Comparison of ENCODE assay signal across 9 cellular contexts in the genomic region with DNA sequence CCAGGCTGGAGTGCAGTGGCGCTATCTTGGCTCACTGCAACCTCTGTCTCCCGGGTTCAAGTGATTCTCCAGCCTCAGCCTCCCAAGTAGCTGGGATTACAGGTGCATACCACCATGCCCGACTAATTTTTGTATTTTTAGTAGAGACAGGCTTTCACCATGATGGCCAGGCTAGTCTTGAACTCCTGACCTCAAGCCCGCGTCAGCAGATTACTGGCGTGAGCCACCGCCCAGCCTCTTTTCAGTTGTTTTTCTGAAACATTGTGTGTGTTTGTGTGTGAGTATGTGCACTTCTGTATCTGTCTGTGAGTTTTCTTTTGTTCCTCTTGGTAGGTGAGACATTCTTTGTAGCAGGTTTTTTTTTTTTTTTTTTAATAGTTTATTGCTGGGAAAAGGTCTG. TPM values are rescaled to one million over a fixed set of nuclear protein-coding genes. Genes with fewer than 3 reads are reported as not detected.
A peak's percentile ranks its signal among the peaks of the same experiment; 100 is the strongest.
DNase-seq lines count a peak whose midpoint lies in the region; ATAC-seq, FAIRE-seq and TF ChIP-seq lines count a peak whose summit lies in the region.
"Not testable (repeated sequence)": the region's sequence is repeated elsewhere in the genome, so short reads cannot be mapped to it uniquely, and the experiment has no call there.
"Had no signal": no experiment of that assay in that cellular context is flagged by ENCODE, and none has a peak within 500 bp of the region (broad histone marks: within the 10 kb centered on the region; RNA-seq: fewer than 3 reads in every experiment).

No MANE protein-coding gene starts in this region.

- H3K27me3 ChIP-seq in CD4-positive, alpha-beta memory T cell (ENCODE audit: insufficient read depth, low read length); OCI-LY1 (ENCODE audit: insufficient read depth, low read length); K562 (ENCODE audit: control insufficient read depth in 2 of 2, insufficient read depth in 2 of 2, low read length in 2 of 2): not testable (repeated sequence)

- ATAC-seq in K562: 0 out of 3 replicates have a peak, but pooled peaks have one; percentile 26
- ATAC-seq in memory B cell (ENCODE audit: low read depth): not testable (repeated sequence)

- not testable (repeated sequence) for H3K9ac ChIP-seq in OCI-LY1 (ENCODE audit: low read length); K562 (ENCODE audit: insufficient read depth in 1 of 2, low read depth in 2 of 2, low read length in 2 of 2)

- not testable (repeated sequence) for H3K9me2 ChIP-seq in OCI-LY1 (ENCODE audit: low read depth, low read length)

- H3K4me3 ChIP-seq in CD4-positive, alpha-beta memory T cell (ENCODE audit: low read length in 2 of 2); OCI-LY1 (ENCODE audit: low read depth, low read length, poor library complexity, severe bottlenecking); K562: not testable (repeated sequence)

- in situ Hi-C loops in K562 (cut with MboI): not testable (repeated sequence)

- H3K4me1 ChIP-seq in CD4-positive, alpha-beta memory T cell (ENCODE audit: insufficient read depth, low read length): peaks cover 86% of the 10 kb centered on the region
- peaks cover 76% of the 10 kb centered on the region for H3K4me1 ChIP-seq in OCI-LY1 (ENCODE audit: insufficient read depth, low read length, severe bottlenecking)
- H3K4me1 ChIP-seq in K562 (replicated peaks in 1 of 2; ENCODE audit: control insufficient read depth in 2 of 2, insufficient read depth in 2 of 2, low read length in 2 of 2): peaks cover 12 to 40% of the 10 kb centered on the region in 2 experiments

- not testable (repeated sequence) for TF ChIP-seq RAD21 in K562 (CRISPR knock-in tag; conservative IDR thresholded peaks at IDR 0.05 in 1 of 2, IDR thresholded peaks at IDR 0.05 in 1 of 2)

- not testable (repeated sequence) for H3K9me3 Mint-ChIP-seq in CD4-positive, alpha-beta memory T cell; activated CD4-positive, alpha-beta T cell treated with anti-CD3 and anti-CD28 coated beads, Interleukin-2, amount 10 ng/mL, durations not matched to agents 24 days and 14 days; activated T-helper 2 cell treated with anti-CD3 and anti-CD28 coated beads, Interferon-gamma antibody, Interleukin-2, Interleukin-4, amounts not matched to agents 10 μg/mL and 5 μg/mL and 100 μg/mL, durations not matched to agents 14 hours and 24 hours and 36 hours; memory B cell; osteocyte (ENCODE audit: unreplicated experiment)

- not testable (repeated sequence) for H4K20me1 ChIP-seq in OCI-LY1 (ENCODE audit: insufficient read depth, low read length); K562 (replicated peaks; ENCODE audit: control insufficient read depth, insufficient read depth, low read length)

- H3K27ac Mint-ChIP-seq in CD4-positive, alpha-beta memory T cell: peak overlapping the region; percentile 90 to 100 (median 99)
- peak overlapping the region; percentile 27 for H3K27ac Mint-ChIP-seq in activated CD4-positive, alpha-beta T cell treated with anti-CD3 and anti-CD28 coated beads, Interleukin-2, amount 10 ng/mL, durations not matched to agents 24 days and 14 days
- H3K27ac Mint-ChIP-seq in activated T-helper 2 cell treated with anti-CD3 and anti-CD28 coated beads, Interferon-gamma antibody, Interleukin-2, Interleukin-4, amounts not matched to agents 10 μg/mL and 5 μg/mL and 100 μg/mL, durations not matched to agents 14 hours and 24 hours and 36 hours: peak overlapping the region; percentile 61
- H3K27ac Mint-ChIP-seq in memory B cell: peak overlapping the region; percentile 76
- H3K27ac Mint-ChIP-seq in osteocyte (ENCODE audit: unreplicated experiment): not testable (repeated sequence)

- intact Hi-C loops in CD4-positive, alpha-beta memory T cell (cut with micrococcal nuclease); activated CD4-positive, alpha-beta T cell treated with anti-CD3 and anti-CD28 coated beads, Interleukin-2, amount 10 ng/mL, durations not matched to agents 24 days and 14 days (cut with micrococcal nuclease); activated T-helper 2 cell treated with anti-CD3 and anti-CD28 coated beads, Interferon-gamma antibody, Interleukin-2, Interleukin-4, amounts not matched to agents 10 μg/mL and 5 μg/mL and 100 μg/mL, durations not matched to agents 14 hours and 24 hours and 36 hours (cut with micrococcal nuclease); K562 (cut with micrococcal nuclease): not testable (repeated sequence)

- DNase-seq in CD4-positive, alpha-beta memory T cell; activated T-helper 2 cell treated with anti-CD3 and anti-CD28 coated beads, Interferon-gamma antibody, Interleukin-2, Interleukin-4, amounts not matched to agents 10 μg/mL and 5 μg/mL and 100 μg/mL, durations not matched to agents 14 hours and 24 hours and 36 hours (ENCODE audit: low spot score); memory B cell (ENCODE audit: low spot score in 2 of 2): not testable (repeated sequence)
- DNase-seq in activated CD4-positive, alpha-beta T cell treated with anti-CD3 and anti-CD28 coated beads, Interleukin-2, amount 10 ng/mL, durations not matched to agents 24 days and 14 days: peak; percentile 58
- DNase-seq in K562 (ENCODE audit: extremely low read depth in 1 of 4, low spot score in 3 of 4): peak in 1 of 4 experiments; percentile 36
- DNase-seq in osteocyte (ENCODE audit: extremely low spot score, unreplicated experiment): peak; percentile 34

- not testable (repeated sequence) for H3F3A ChIP-seq in OCI-LY1 (ENCODE audit: insufficient read depth, low read length)

- not testable (repeated sequence) for H2AFZ ChIP-seq in OCI-LY1 (ENCODE audit: low read length); K562 (ENCODE audit: low read depth, low read length)

- H3K4me1 Mint-ChIP-seq in CD4-positive, alpha-beta memory T cell: peaks cover 62 to 90% (median 77%) of the 10 kb centered on the region in 4 donors
- H3K4me1 Mint-ChIP-seq in activated CD4-positive, alpha-beta T cell treated with anti-CD3 and anti-CD28 coated beads, Interleukin-2, amount 10 ng/mL, durations not matched to agents 24 days and 14 days: peaks cover 60% of the 10 kb centered on the region
- H3K4me1 Mint-ChIP-seq in activated T-helper 2 cell treated with anti-CD3 and anti-CD28 coated beads, Interferon-gamma antibody, Interleukin-2, Interleukin-4, amounts not matched to agents 10 μg/mL and 5 μg/mL and 100 μg/mL, durations not matched to agents 14 hours and 24 hours and 36 hours (ENCODE audit: low read depth): peaks cover 57% of the 10 kb centered on the region
- peaks cover 44% of the 10 kb centered on the region for H3K4me1 Mint-ChIP-seq in memory B cell
- H3K4me1 Mint-ChIP-seq in osteocyte (ENCODE audit: unreplicated experiment): peaks cover 53% of the 10 kb centered on the region

- CTCF ChIA-PET in CD4-positive, alpha-beta memory T cell (lab: Charles Lee; ENCODE audit: partially characterized antibody): interaction anchor here (0.7 to 9.7 kb wide), 8 partner anchors 12 to 219 kb away, joined by 3 to 146 read pairs (median 4); a partner anchor contains a TSS
- CTCF ChIA-PET in K562 (lab: Yijun Ruan, JAX; ENCODE audit: low intra/inter-chr PET ratio): not testable (repeated sequence)

- not testable (repeated sequence) for H3K4me2 ChIP-seq in OCI-LY1 (ENCODE audit: low read length); K562 (ENCODE audit: insufficient read depth, low read length)

- 37% methylated on average over 7 of the region's 7 CpGs for WGBS in K562 (ENCODE audit: insufficient coverage, low coverage, missing lambda C conversion rate)

- POLR2A ChIA-PET in CD4-positive, alpha-beta memory T cell (lab: Charles Lee; ENCODE audit: partially characterized antibody): interaction anchor here (0.6 to 12.2 kb wide), 8 partner anchors 9 to 285 kb away, joined by 3 to 214 read pairs (median 10); a partner anchor contains a TSS
- POLR2A ChIA-PET in K562 (lab: Yijun Ruan, JAX): interaction anchor here (0.9 to 4.8 kb wide), 3 partner anchors 8 to 37 kb away, joined by 4 to 44 read pairs (median 5); a partner anchor contains a TSS

- TF ChIP-seq EP300 in K562 (IDR thresholded peaks at IDR 0.05; ENCODE audit: low read length): not testable (repeated sequence)

- H3K27me3 Mint-ChIP-seq in CD4-positive, alpha-beta memory T cell; activated CD4-positive, alpha-beta T cell treated with anti-CD3 and anti-CD28 coated beads, Interleukin-2, amount 10 ng/mL, durations not matched to agents 24 days and 14 days; activated T-helper 2 cell treated with anti-CD3 and anti-CD28 coated beads, Interferon-gamma antibody, Interleukin-2, Interleukin-4, amounts not matched to agents 10 μg/mL and 5 μg/mL and 100 μg/mL, durations not matched to agents 14 hours and 24 hours and 36 hours (ENCODE audit: low read depth); memory B cell; osteocyte (ENCODE audit: unreplicated experiment): not testable (repeated sequence)

- not testable (repeated sequence) for H3K9me3 ChIP-seq in CD4-positive, alpha-beta memory T cell (ENCODE audit: control insufficient read depth in 1 of 2, low read length in 2 of 2); OCI-LY1 (ENCODE audit: low read length); K562 (replicated peaks; ENCODE audit: control insufficient read depth, insufficient read depth, low read depth, low read length)

- peaks cover 16% of the 10 kb centered on the region for H3K36me3 ChIP-seq in CD4-positive, alpha-beta memory T cell (ENCODE audit: insufficient read depth, low read length)
- H3K36me3 ChIP-seq in OCI-LY1 (ENCODE audit: insufficient read depth, low read length): peaks cover 26% of the 10 kb centered on the region
- peaks cover 10% of the 10 kb centered on the region; the same call in 1 of the 3 replicates for H3K36me3 ChIP-seq in K562 (ENCODE audit: control insufficient read depth, insufficient read depth, low read length)

- H3K27ac ChIP-seq in CD4-positive, alpha-beta memory T cell (ENCODE audit: low read depth, low read length); K562 (ENCODE audit: extremely low read depth, low read depth, low read length): not testable (repeated sequence)
- peak overlapping the region; percentile 96 for H3K27ac ChIP-seq in OCI-LY1 (ENCODE audit: low read depth, low read length, poor library complexity, severe bottlenecking)

- H3K4me3 Mint-ChIP-seq in CD4-positive, alpha-beta memory T cell: peak overlapping the region in 6 of 8 donors; percentile 30 to 98 (median 82)
- not testable (repeated sequence) for H3K4me3 Mint-ChIP-seq in activated CD4-positive, alpha-beta T cell treated with anti-CD3 and anti-CD28 coated beads, Interleukin-2, amount 10 ng/mL, durations not matched to agents 24 days and 14 days; activated T-helper 2 cell treated with anti-CD3 and anti-CD28 coated beads, Interferon-gamma antibody, Interleukin-2, Interleukin-4, amounts not matched to agents 10 μg/mL and 5 μg/mL and 100 μg/mL, durations not matched to agents 14 hours and 24 hours and 36 hours (ENCODE audit: low read depth); memory B cell; osteocyte (ENCODE audit: unreplicated experiment)

- not testable (repeated sequence) for H3K9me1 ChIP-seq in K562 (ENCODE audit: control insufficient read depth, insufficient read depth, low read length)

- not testable (repeated sequence) for TF ChIP-seq POLR2A in K562 (conservative IDR thresholded peaks at IDR 0.05)

- not testable (repeated sequence) for BruUV-seq in K562 (replicated peaks; lab: Mats Ljungman, UMichigan)

- H3K79me2 ChIP-seq in OCI-LY1 (ENCODE audit: insufficient read depth, low read length): peaks cover 45% of the 10 kb centered on the region
- peaks cover 48% of the 10 kb centered on the region for H3K79me2 ChIP-seq in K562 (ENCODE audit: control insufficient read depth, insufficient read depth, low read length)

- H3K36me3 Mint-ChIP-seq in CD4-positive, alpha-beta memory T cell: peaks cover 36 to 55% of the 10 kb centered on the region in 2 donors
- peaks cover 41% of the 10 kb centered on the region for H3K36me3 Mint-ChIP-seq in activated CD4-positive, alpha-beta T cell treated with anti-CD3 and anti-CD28 coated beads, Interleukin-2, amount 10 ng/mL, durations not matched to agents 24 days and 14 days (ENCODE audit: low read depth)
- peaks cover 47% of the 10 kb centered on the region for H3K36me3 Mint-ChIP-seq in activated T-helper 2 cell treated with anti-CD3 and anti-CD28 coated beads, Interferon-gamma antibody, Interleukin-2, Interleukin-4, amounts not matched to agents 10 μg/mL and 5 μg/mL and 100 μg/mL, durations not matched to agents 14 hours and 24 hours and 36 hours (ENCODE audit: low read depth)
- peaks cover 17% of the 10 kb centered on the region for H3K36me3 Mint-ChIP-seq in memory B cell
- H3K36me3 Mint-ChIP-seq in osteocyte (ENCODE audit: unreplicated experiment): peaks cover 14% of the 10 kb centered on the region

- not testable (repeated sequence) for FAIRE-seq in K562 (lab: Jason Lieb, UNC)

- TF ChIP-seq CTCF in OCI-LY1 (IDR thresholded peaks at IDR 0.05; ENCODE audit: low read length); K562 (IDR thresholded peaks at IDR 0.05 in 2 of 3, conservative IDR thresholded peaks at IDR 0.05 in 1 of 3; ENCODE audit: insufficient read depth in 2 of 3, low read depth in 1 of 3, low read length in 3 of 3); osteocyte (IDR thresholded peaks at IDR 0.05): not testable (repeated sequence)

RNA-seq across cellular contexts. Expression of a gene that starts 8.9 kb away (rescaled TPM):
- total RNA-seq in CD4-positive, alpha-beta memory T cell: 100 to 1,000 TPM; 251 to 262 TPM
- polyA plus RNA-seq in CD4-positive, alpha-beta memory T cell: 100 to 1,000 TPM in 1 of 2 donors, 10 to 100 TPM in 1; 13.7 to 104 TPM
- 90.9 and 96.7 TPM in 2 replicates for total RNA-seq in activated CD4-positive, alpha-beta T cell treated with anti-CD3 and anti-CD28 coated beads, Interleukin-2, amount 10 ng/mL, durations not matched to agents 24 days and 14 days
- 75.6 and 83.7 TPM in 2 replicates for total RNA-seq in activated T-helper 2 cell treated with anti-CD3 and anti-CD28 coated beads, Interferon-gamma antibody, Interleukin-2, Interleukin-4, amounts not matched to agents 10 μg/mL and 5 μg/mL and 100 μg/mL, durations not matched to agents 14 hours and 24 hours and 36 hours
- total RNA-seq in K562 (2011; cell fraction: chromatin; rRNA removed; ENCODE audit: low replicate concordance): 112 and 174 TPM in 2 replicates
- 70.5 and 77.0 TPM in 2 replicates for total RNA-seq in K562 (2011; cell fraction: nucleolus; rRNA removed)
- total RNA-seq in K562 (2011; cell fraction: nucleoplasm; rRNA removed): 73.4 and 92.7 TPM in 2 replicates
- 7.3 and 8.5 TPM in 2 replicates for total RNA-seq in K562 (2014; rRNA removed)
- total RNA-seq in K562 (2014; rRNA removed; fragmentation: Illumina TruSeq; extraction: Trizol): 6.6 and 12.0 TPM in 2 replicates
- 6.5 and 8.2 TPM in 2 replicates for total RNA-seq in K562 (2015; rRNA removed; fragmentation: Illumina TruSeq; extraction: Trizol)
- total RNA-seq in K562 (2021): 25.6 and 28.1 TPM in 2 replicates
- polyA plus RNA-seq in K562 (2011; rRNA removed): 11.2 and 15.2 TPM in 2 replicates
- polyA plus RNA-seq in K562 (2011; cell fraction: cytosol; rRNA removed): 6.4 and 9.1 TPM in 2 replicates
- polyA plus RNA-seq in K562 (2011; cell fraction: nucleus; rRNA removed): 21.1 and 26.5 TPM in 2 replicates
- polyA plus RNA-seq in K562 (2012): 18.7 and 25.8 TPM in 2 replicates
- 18.9 and 22.1 TPM in 2 replicates for polyA plus RNA-seq in K562 (2014; fragmentation: Illumina TruSeq; extraction: Trizol)
- under 1 TPM; 0.34 to 0.38 TPM for polyA plus RNA-seq in K562 (2014; fragmentation: Nextera tagmentation; extraction: Ambion mirVana)
- 13.1 and 15.8 TPM in 2 replicates for polyA plus RNA-seq in K562 (2014; rRNA removed)
- 34.0 and 37.5 TPM in 2 replicates for polyA minus RNA-seq in K562 (2011; rRNA and poly(A)+ RNA removed)
- polyA minus RNA-seq in K562 (2011; cell fraction: cytosol; rRNA and poly(A)+ RNA removed): 26.1 and 37.0 TPM in 2 replicates
- polyA minus RNA-seq in K562 (2011; cell fraction: nucleus; rRNA and poly(A)+ RNA removed): 15.1 and 22.9 TPM in 2 replicates
- total RNA-seq in osteocyte: 83.8 and 84.9 TPM in 2 replicates

RNA-seq across cellular contexts. Expression of a gene that starts 26.8 kb away (rescaled TPM):
- 100 to 1,000 TPM; 238 to 240 TPM for total RNA-seq in CD4-positive, alpha-beta memory T cell
- polyA plus RNA-seq in CD4-positive, alpha-beta memory T cell: 100 to 1,000 TPM in 1 of 2 donors, 10 to 100 TPM in 1; 74.4 to 128 TPM
- 283 and 284 TPM in 2 replicates for total RNA-seq in activated CD4-positive, alpha-beta T cell treated with anti-CD3 and anti-CD28 coated beads, Interleukin-2, amount 10 ng/mL, durations not matched to agents 24 days and 14 days
- 252 and 268 TPM in 2 replicates for total RNA-seq in activated T-helper 2 cell treated with anti-CD3 and anti-CD28 coated beads, Interferon-gamma antibody, Interleukin-2, Interleukin-4, amounts not matched to agents 10 μg/mL and 5 μg/mL and 100 μg/mL, durations not matched to agents 14 hours and 24 hours and 36 hours
- total RNA-seq in K562 (2011; cell fraction: chromatin; rRNA removed; ENCODE audit: low replicate concordance): 205 and 214 TPM in 2 replicates
- 106 and 120 TPM in 2 replicates for total RNA-seq in K562 (2011; cell fraction: nucleolus; rRNA removed)
- 138 and 174 TPM in 2 replicates for total RNA-seq in K562 (2011; cell fraction: nucleoplasm; rRNA removed)
- total RNA-seq in K562 (2014; rRNA removed) (215 TPM in 2 replicates), K562 (2014; rRNA removed; fragmentation: Illumina TruSeq; extraction: Trizol) (122 and 133 TPM in 2 replicates), K562 (2015; rRNA removed; fragmentation: Illumina TruSeq; extraction: Trizol) (157 and 163 TPM in 2 replicates), K562 (2021) (233 and 248 TPM in 2 replicates), osteocyte (193 and 198 TPM in 2 replicates)
- polyA plus RNA-seq in K562 (2011; rRNA removed) (60.8 and 85.9 TPM in 2 replicates), K562 (2014; fragmentation: Illumina TruSeq; extraction: Trizol) (236 and 246 TPM in 2 replicates), K562 (2014; fragmentation: Nextera tagmentation; extraction: Ambion mirVana) (10 to 100 TPM; 58.3 to 93.8 TPM), K562 (2014; rRNA removed) (114 and 169 TPM in 2 replicates)
- 79.1 and 143 TPM in 2 replicates for polyA plus RNA-seq in K562 (2011; cell fraction: cytosol; rRNA removed)
- polyA plus RNA-seq in K562 (2011; cell fraction: nucleus; rRNA removed): 147 and 154 TPM in 2 replicates
- 163 and 198 TPM in 2 replicates for polyA plus RNA-seq in K562 (2012)
- polyA minus RNA-seq in K562 (2011; rRNA and poly(A)+ RNA removed): 54.7 and 73.9 TPM in 2 replicates
- 70.6 and 94.1 TPM in 2 replicates for polyA minus RNA-seq in K562 (2011; cell fraction: cytosol; rRNA and poly(A)+ RNA removed)
- polyA minus RNA-seq in K562 (2011; cell fraction: nucleus; rRNA and poly(A)+ RNA removed): 27.5 and 55.3 TPM in 2 replicates

RNA-seq across cellular contexts. Expression of a gene that starts 30.0 kb away (rescaled TPM):
- total RNA-seq in CD4-positive, alpha-beta memory T cell: not detected
- polyA plus RNA-seq in CD4-positive, alpha-beta memory T cell: not detected
- not detected in 2 replicates for total RNA-seq in activated CD4-positive, alpha-beta T cell treated with anti-CD3 and anti-CD28 coated beads, Interleukin-2, amount 10 ng/mL, durations not matched to agents 24 days and 14 days
- total RNA-seq in activated T-helper 2 cell treated with anti-CD3 and anti-CD28 coated beads, Interferon-gamma antibody, Interleukin-2, Interleukin-4, amounts not matched to agents 10 μg/mL and 5 μg/mL and 100 μg/mL, durations not matched to agents 14 hours and 24 hours and 36 hours: 0.18 TPM in 1 of 2 replicates, not detected in the other
- not detected in 2 replicates for total RNA-seq in K562 (2011; cell fraction: chromatin; rRNA removed; ENCODE audit: low replicate concordance)
- total RNA-seq in K562 (2011; cell fraction: nucleolus; rRNA removed): not detected in 2 replicates
- not detected in 2 replicates for total RNA-seq in K562 (2011; cell fraction: nucleoplasm; rRNA removed)
- not detected in 2 replicates for total RNA-seq in K562 (2014; rRNA removed)
- not detected in 2 replicates for total RNA-seq in K562 (2014; rRNA removed; fragmentation: Illumina TruSeq; extraction: Trizol)
- total RNA-seq in K562 (2015; rRNA removed; fragmentation: Illumina TruSeq; extraction: Trizol): not detected in 2 replicates
- not detected in 2 replicates for total RNA-seq in K562 (2021)
- not detected in 2 replicates for polyA plus RNA-seq in K562 (2011; rRNA removed)
- not detected in 2 replicates for polyA plus RNA-seq in K562 (2011; cell fraction: cytosol; rRNA removed)
- polyA plus RNA-seq in K562 (2011; cell fraction: nucleus; rRNA removed): not detected in 2 replicates
- polyA plus RNA-seq in K562 (2012): not detected in 2 replicates
- polyA plus RNA-seq in K562 (2014; fragmentation: Illumina TruSeq; extraction: Trizol): not detected in 2 replicates
- polyA plus RNA-seq in K562 (2014; fragmentation: Nextera tagmentation; extraction: Ambion mirVana): not detected
- not detected in 2 replicates for polyA plus RNA-seq in K562 (2014; rRNA removed)
- not detected in 2 replicates for polyA minus RNA-seq in K562 (2011; rRNA and poly(A)+ RNA removed)
- not detected in 2 replicates for polyA minus RNA-seq in K562 (2011; cell fraction: cytosol; rRNA and poly(A)+ RNA removed)
- polyA minus RNA-seq in K562 (2011; cell fraction: nucleus; rRNA and poly(A)+ RNA removed): not detected in 2 replicates
- 0.71 and 0.94 TPM in 2 replicates for total RNA-seq in osteocyte
- total RNA-seq: NCI-H460 had no signal

RNA-seq across cellular contexts. Expression of a gene that starts 52.7 kb away (rescaled TPM):
- total RNA-seq in CD4-positive, alpha-beta memory T cell: not detected
- not detected for polyA plus RNA-seq in CD4-positive, alpha-beta memory T cell
- 0.28 and 0.30 TPM in 2 replicates for total RNA-seq in activated CD4-positive, alpha-beta T cell treated with anti-CD3 and anti-CD28 coated beads, Interleukin-2, amount 10 ng/mL, durations not matched to agents 24 days and 14 days
- 0.46 and 0.78 TPM in 2 replicates for total RNA-seq in activated T-helper 2 cell treated with anti-CD3 and anti-CD28 coated beads, Interferon-gamma antibody, Interleukin-2, Interleukin-4, amounts not matched to agents 10 μg/mL and 5 μg/mL and 100 μg/mL, durations not matched to agents 14 hours and 24 hours and 36 hours
- total RNA-seq in K562 (2011; cell fraction: chromatin; rRNA removed; ENCODE audit: low replicate concordance): 0.60 and 2.4 TPM in 2 replicates
- total RNA-seq in K562 (2011; cell fraction: nucleolus; rRNA removed): 0.39 and 3.2 TPM in 2 replicates
- total RNA-seq in K562 (2011; cell fraction: nucleoplasm; rRNA removed): 0.95 and 1.5 TPM in 2 replicates
- total RNA-seq in K562 (2014; rRNA removed) (0.04 and 0.32 TPM in 2 replicates), K562 (2014; rRNA removed; fragmentation: Illumina TruSeq; extraction: Trizol) (0.13 and 0.47 TPM in 2 replicates), K562 (2015; rRNA removed; fragmentation: Illumina TruSeq; extraction: Trizol) (0.45 and 0.47 TPM in 2 replicates), K562 (2021) (0.56 and 1.1 TPM in 2 replicates), osteocyte (0.54 and 1.1 TPM in 2 replicates)
- polyA plus RNA-seq in K562 (2011; rRNA removed) (1.4 and 3.3 TPM in 2 replicates), K562 (2014; fragmentation: Illumina TruSeq; extraction: Trizol) (0.21 and 0.46 TPM in 2 replicates), K562 (2014; fragmentation: Nextera tagmentation; extraction: Ambion mirVana) (1 to 10 TPM in 1 of 2 experiments, under 1 TPM in 1; 0.76 to 1.5 TPM), K562 (2014; rRNA removed) (0.85 and 1.1 TPM in 2 replicates)
- polyA plus RNA-seq in K562 (2011; cell fraction: cytosol; rRNA removed): 0.84 and 3.5 TPM in 2 replicates
- polyA plus RNA-seq in K562 (2011; cell fraction: nucleus; rRNA removed): 0.46 and 1.6 TPM in 2 replicates
- 2.2 and 2.5 TPM in 2 replicates for polyA plus RNA-seq in K562 (2012)
- polyA minus RNA-seq in K562 (2011; rRNA and poly(A)+ RNA removed): 0.09 and 0.81 TPM in 2 replicates
- 0.86 TPM in 1 of 2 replicates, not detected in the other for polyA minus RNA-seq in K562 (2011; cell fraction: cytosol; rRNA and poly(A)+ RNA removed)
- 0.40 and 0.44 TPM in 2 replicates for polyA minus RNA-seq in K562 (2011; cell fraction: nucleus; rRNA and poly(A)+ RNA removed)
- total RNA-seq: H7, NCI-H460 had no signal
